12 cellular contexts compared by ENCODE assay signal in genomic region chr13:26132756-26133155, GRCh38.
A peak's percentile ranks its signal among the peaks of the same experiment; 100 is the strongest.
DNase-seq lines count a peak whose midpoint lies in the region; ATAC-seq and TF ChIP-seq lines count a peak whose summit lies in the region.
"Had no signal": no experiment of that assay in that cellular context is flagged by ENCODE, and none has a peak within 500 bp of the region (broad histone marks: within the 10 kb centered on the region; RNA-seq: fewer than 3 reads in every experiment).

No MANE protein-coding gene starts in this region.

- no peaks in the 10 kb centered on the region for H3K4me1 Mint-ChIP-seq in T-helper 2 cell treated with Interferon-gamma antibody and Interleukin-4, amounts not matched to agents 5 μg/mL and 100 μg/mL, for 36 hours (ENCODE audit: low read depth)
- no peaks in the 10 kb centered on the region for H3K4me1 Mint-ChIP-seq in naive thymus-derived CD8-positive, alpha-beta T cell
- H3K4me1 Mint-ChIP-seq: brain had no signal

- H3K9ac ChIP-seq in SK-N-SH = no peak overlapping the region

- no peak for TF ChIP-seq EP300 in SK-N-SH (IDR thresholded peaks at IDR 0.05; ENCODE audit: borderline replicate concordance in 1 of 2, low read depth in 1 of 2, low read length in 1 of 2)

- no peak for DNase-seq in SK-N-SH
- DNase-seq in NAMALWA (ENCODE audit: low spot score) = peak; percentile 29
- DNase-seq in dorsolateral prefrontal cortex = peak in 2 of 10 donors; percentile 4 to 13
- DNase-seq in retinal pigment epithelial cell (ENCODE audit: low read depth) = no peak
- no peak for DNase-seq in T-helper 2 cell treated with Interferon-gamma antibody and Interleukin-4, amounts not matched to agents 5 μg/mL and 100 μg/mL, for 36 hours (ENCODE audit: low spot score)
- no peak for DNase-seq in naive thymus-derived CD8-positive, alpha-beta T cell
- no peak for DNase-seq in activated naive CD4-positive, alpha-beta T cell treated with anti-CD3 and anti-CD28 coated beads, Interleukin-2, amount 50 U/mL, for 72 hours (ENCODE audit: low spot score in 2 of 2)
- DNase-seq: C1 segment of cervical spinal cord had no signal

- no peak overlapping the region for H3K4me3 ChIP-seq in SK-N-SH (ENCODE audit: low read depth in 2 of 2, low read length in 1 of 2)
- no peak overlapping the region for H3K4me3 ChIP-seq in dorsolateral prefrontal cortex
- H3K4me3 ChIP-seq in retinal pigment epithelial cell (ENCODE audit: low read length) = no peak overlapping the region
- H3K4me3 ChIP-seq: skin epidermis had no signal

- H3K9me3 ChIP-seq in SK-N-SH = no peaks in the 10 kb centered on the region

- TF ChIP-seq RAD21 in SK-N-SH (IDR thresholded peaks at IDR 0.05; ENCODE audit: low read length) = peak; percentile 41

- H3F3A ChIP-seq in SK-N-SH (replicated peaks; ENCODE audit: insufficient read depth) = no peaks in the 10 kb centered on the region

- H3K27me3 ChIP-seq in SK-N-SH (ENCODE audit: insufficient read depth) (no peaks in the 10 kb centered on the region), dorsolateral prefrontal cortex (peaks cover 0 to 3% (median 0%) of the 10 kb centered on the region in 45 donors)

- intact Hi-C loops in dorsolateral prefrontal cortex (cut with DNase I) = no loop called here

- WGBS in SK-N-SH (ENCODE audit: low lambda C conversion rate) = 29% methylated on average over 2 of the region's 2 CpGs

- H3K4me3 Mint-ChIP-seq in T-helper 2 cell treated with Interferon-gamma antibody and Interleukin-4, amounts not matched to agents 5 μg/mL and 100 μg/mL, for 36 hours = no peak overlapping the region
- no peak overlapping the region for H3K4me3 Mint-ChIP-seq in naive thymus-derived CD8-positive, alpha-beta T cell
- H3K4me3 Mint-ChIP-seq: brain had no signal

- no peaks in the 10 kb centered on the region for H3K4me1 ChIP-seq in SK-N-SH (ENCODE audit: control insufficient read depth in 1 of 2, insufficient read depth in 2 of 2, low read depth in 1 of 2, low read length in 1 of 2)

- H3K27ac ChIP-seq in SK-N-SH (ENCODE audit: low read depth in 2 of 2, low read length in 1 of 2) = no peak overlapping the region
- no peak overlapping the region for H3K27ac ChIP-seq in dorsolateral prefrontal cortex
- H3K27ac ChIP-seq: skin epidermis had no signal

- no peak for ATAC-seq in SK-N-SH treated with all-trans-retinoic acid at 6 μM for 48 hours
- ATAC-seq in naive thymus-derived CD8-positive, alpha-beta T cell = no peak
- ATAC-seq in activated naive CD4-positive, alpha-beta T cell treated with anti-CD3 and anti-CD28 coated beads, Interleukin-2, amount 50 U/mL, for 72 hours = no peak
- ATAC-seq: activated CD4-positive, CD25-positive, alpha-beta regulatory T cell treated with anti-CD3 and anti-CD28 coated beads, Interleukin-2, amount 50 U/mL, for 24 hours had no signal

- H3K36me3 Mint-ChIP-seq in T-helper 2 cell treated with Interferon-gamma antibody and Interleukin-4, amounts not matched to agents 5 μg/mL and 100 μg/mL, for 36 hours (ENCODE audit: low read depth) = no peaks in the 10 kb centered on the region
- H3K36me3 Mint-ChIP-seq in naive thymus-derived CD8-positive, alpha-beta T cell = peaks cover 0 to 3% (median 0%) of the 10 kb centered on the region in 3 donors
- no peaks in the 10 kb centered on the region for H3K36me3 Mint-ChIP-seq in activated naive CD4-positive, alpha-beta T cell treated with anti-CD3 and anti-CD28 coated beads, Interleukin-2, amount 50 U/mL, for 72 hours
- H3K36me3 Mint-ChIP-seq: brain had no signal

- H3K4me2 ChIP-seq in SK-N-SH = no peak overlapping the region

- no peak overlapping the region for H2AFZ ChIP-seq in SK-N-SH (ENCODE audit: low read depth)

- POLR2A ChIA-PET in SK-N-SH (lab: Yijun Ruan, JAX) = no interaction called here
- POLR2A ChIA-PET in naive thymus-derived CD8-positive, alpha-beta T cell (lab: Charles Lee) = no interaction called here

- H3K9me3 Mint-ChIP-seq in T-helper 2 cell treated with Interferon-gamma antibody and Interleukin-4, amounts not matched to agents 5 μg/mL and 100 μg/mL, for 36 hours = no peaks in the 10 kb centered on the region
- H3K9me3 Mint-ChIP-seq in naive thymus-derived CD8-positive, alpha-beta T cell = peaks cover 0 to 3% (median 3%) of the 10 kb centered on the region in 9 donors
- H3K9me3 Mint-ChIP-seq in activated naive CD4-positive, alpha-beta T cell treated with anti-CD3 and anti-CD28 coated beads, Interleukin-2, amount 50 U/mL, for 72 hours = peaks cover 0 to 3% of the 10 kb centered on the region in 2 donors

- CTCF ChIA-PET in SK-N-SH (lab: Yijun Ruan, JAX) = interaction anchor here (0.7 to 0.8 kb wide), 2 partner anchors 12 to 14 kb away, joined by 3 read pairs; no protein-coding TSS in a partner anchor

- TF ChIP-seq CTCF in SK-N-SH (IDR thresholded peaks at IDR 0.05) (peak; percentile 37), dorsolateral prefrontal cortex (IDR thresholded peaks at IDR 0.05 in 54 of 56, conservative IDR thresholded peaks at IDR 0.05 in 2 of 56; ENCODE audit: low read depth in 1 of 56, partially characterized antibody in 56 of 56) (peak in 53 of 56 donors; percentile 11 to 66 (median 44)), retinal pigment epithelial cell (conservative IDR thresholded peaks at IDR 0.05; ENCODE audit: low read depth, low read length) (peak; percentile 16)

- no peaks in the 10 kb centered on the region for H3K36me3 ChIP-seq in SK-N-SH (replicated peaks in 1 of 2; ENCODE audit: control insufficient read depth in 1 of 2, insufficient read depth in 2 of 2, low read length in 1 of 2)

- H3K9me2 ChIP-seq in SK-N-SH = no peaks in the 10 kb centered on the region

- H3K79me2 ChIP-seq in SK-N-SH (ENCODE audit: insufficient read depth) = no peaks in the 10 kb centered on the region

- no peak overlapping the region for H3K27ac Mint-ChIP-seq in T-helper 2 cell treated with Interferon-gamma antibody and Interleukin-4, amounts not matched to agents 5 μg/mL and 100 μg/mL, for 36 hours
- no peak overlapping the region for H3K27ac Mint-ChIP-seq in naive thymus-derived CD8-positive, alpha-beta T cell
- H3K27ac Mint-ChIP-seq in activated naive CD4-positive, alpha-beta T cell treated with anti-CD3 and anti-CD28 coated beads, Interleukin-2, amount 50 U/mL, for 72 hours = no peak overlapping the region
- H3K27ac Mint-ChIP-seq: brain had no signal

- H4K20me1 ChIP-seq in SK-N-SH (ENCODE audit: insufficient read depth) = no peaks in the 10 kb centered on the region

- peaks cover 2% of the 10 kb centered on the region for H3K27me3 Mint-ChIP-seq in T-helper 2 cell treated with Interferon-gamma antibody and Interleukin-4, amounts not matched to agents 5 μg/mL and 100 μg/mL, for 36 hours (ENCODE audit: low read depth)
- H3K27me3 Mint-ChIP-seq in naive thymus-derived CD8-positive, alpha-beta T cell = peaks cover 0 to 6% (median 4%) of the 10 kb centered on the region in 5 donors

TF ChIP-seq in SK-N-SH, 30 proteins besides CTCF, POLR2A, EP300 and RAD21:
- TF ChIP-seq NRF1 (IDR thresholded peaks at IDR 0.05; ENCODE audit: low read depth, low read length) (no peak), TAF1 (IDR thresholded peaks at IDR 0.05; ENCODE audit: borderline replicate concordance, low read depth, low read length) (no peak)

TF ChIP-seq in SK-N-SH treated with all-trans-retinoic acid at 6 μM for 48 hours, 23 proteins besides CTCF, POLR2A, EP300 and RAD21 (continues in another document):
- TF ChIP-seq ZFP3 (CRISPR knock-in tag; IDR thresholded peaks at IDR 0.05) (no peak), OSR1 (CRISPR knock-in tag; IDR thresholded peaks at IDR 0.05) (no peak), TSHZ2 (CRISPR knock-in tag; IDR thresholded peaks at IDR 0.05) (no peak), BACH2 (CRISPR knock-in tag; IDR thresholded peaks at IDR 0.05; ENCODE audit: borderline replicate concordance) (no peak), PPARA (CRISPR knock-in tag; IDR thresholded peaks at IDR 0.05; ENCODE audit: borderline replicate concordance) (no peak), ZNF70 (CRISPR knock-in tag; IDR thresholded peaks at IDR 0.05) (no peak), ESRRG (CRISPR knock-in tag; IDR thresholded peaks at IDR 0.05) (no peak), ZNF8 (CRISPR knock-in tag; IDR thresholded peaks at IDR 0.05) (no peak), ISL1 (CRISPR knock-in tag; IDR thresholded peaks at IDR 0.05) (no peak), CSDC2 (CRISPR knock-in tag; IDR thresholded peaks at IDR 0.05) (no peak), RARB (CRISPR knock-in tag; IDR thresholded peaks at IDR 0.05) (no peak), TOX (CRISPR knock-in tag; IDR thresholded peaks at IDR 0.05; ENCODE audit: borderline replicate concordance) (no peak), ZNF565 (CRISPR knock-in tag; conservative IDR thresholded peaks at IDR 0.05; ENCODE audit: low read depth) (no peak), ZC3H10 (CRISPR knock-in tag; IDR thresholded peaks at IDR 0.05) (no peak), ARNTL (CRISPR knock-in tag; IDR thresholded peaks at IDR 0.05; ENCODE audit: borderline replicate concordance, low read depth) (no peak), TCF4 (CRISPR knock-in tag; IDR thresholded peaks at IDR 0.05; ENCODE audit: borderline replicate concordance) (no peak)
